Comparison of ENCODE assay signal across 1 cellular context in the genomic region with DNA sequence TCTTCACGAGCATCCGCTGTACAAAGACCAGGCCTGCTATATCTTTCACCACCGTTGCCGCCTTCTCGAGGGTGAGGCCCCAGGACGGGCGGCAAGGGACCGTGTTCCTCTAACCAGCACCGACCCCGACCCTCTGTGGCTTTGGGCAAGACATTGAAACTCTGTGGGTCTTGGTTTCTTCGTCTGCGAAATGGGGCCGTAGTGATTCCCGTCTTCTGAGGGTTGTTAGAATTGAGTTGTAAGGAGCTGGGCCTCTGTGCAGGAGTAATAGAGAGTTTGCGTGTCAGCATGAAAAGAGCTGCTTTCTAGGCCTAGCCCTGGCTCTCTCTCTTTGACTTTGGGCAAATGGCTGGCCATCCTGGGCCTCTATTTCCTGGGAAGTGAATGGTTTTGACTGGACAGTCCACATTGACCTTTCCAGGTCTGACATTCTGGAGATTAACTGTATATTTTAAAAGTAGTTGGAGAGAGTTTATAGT.
TF ChIP-seq lines count a peak whose summit lies in the region.

No MANE protein-coding gene starts in this region.

TF ChIP-seq in IMR-90, 13 proteins besides CTCF, POLR2A, EP300 and RAD21 (continued from another document):
- TF ChIP-seq MAZ (IDR thresholded peaks at IDR 0.05; ENCODE audit: borderline replicate concordance, low read depth, low read length), result no peak
